ENCODE assay signal across 9 cellular contexts in the genomic region with DNA sequence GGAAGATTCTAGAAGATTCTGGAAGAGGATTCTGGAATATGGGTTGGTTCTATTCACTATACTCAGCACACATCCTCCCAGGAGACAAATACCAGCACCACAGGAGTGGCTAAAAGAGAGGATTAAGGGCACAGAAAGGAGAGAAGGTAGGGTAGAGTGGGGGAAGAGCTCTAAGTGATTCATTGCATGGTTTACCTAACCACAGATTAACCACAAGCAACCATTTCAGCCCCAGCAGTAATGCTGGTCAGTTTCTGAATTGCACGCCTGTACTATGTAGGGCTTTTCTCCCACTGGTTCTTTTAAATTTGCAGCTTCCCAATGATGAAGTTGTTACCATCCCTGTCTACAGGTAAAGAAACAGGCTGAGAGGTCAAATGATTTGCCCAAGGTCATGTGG.
DNase-seq lines count a peak whose midpoint lies in the region; ATAC-seq and TF ChIP-seq lines count a peak whose summit lies in the region.
"Had no signal": no experiment of that assay in that cellular context is flagged by ENCODE, and none has a peak within 500 bp of the region (broad histone marks: within the 10 kb centered on the region; RNA-seq: fewer than 3 reads in every experiment).

No MANE protein-coding gene starts in this region.

- POLR2A ChIA-PET in T-cell (lab: Charles Lee) = no interaction called here

- CTCF ChIA-PET in mammary epithelial cell (lab: Charles Lee; ENCODE audit: low non-redundant PET) = interaction anchor here (0.7 kb wide), 1 partner anchor 88 kb away, joined by 6 read pairs; no protein-coding TSS in a partner anchor
- CTCF ChIA-PET in T-cell (lab: Charles Lee) = no interaction called here

- no peaks in the 10 kb centered on the region for H3K4me1 Mint-ChIP-seq in T-cell

- dilution Hi-C loops in mammary epithelial cell (cut with HindIII; ENCODE audit: low sequenced_read_pairs) = no loop called here

- peak overlapping the region; percentile 18 for H3K4me2 ChIP-seq in mammary epithelial cell (ENCODE audit: insufficient read depth, low read depth, low read length)

- H3K9ac ChIP-seq in mammary epithelial cell (ENCODE audit: insufficient read depth, low read length) = no peak overlapping the region
- H3K9ac ChIP-seq in colonic mucosa (ENCODE audit: low read depth in 2 of 2, low read length in 2 of 2) = no peak overlapping the region

- H3K79me2 ChIP-seq in mammary epithelial cell (ENCODE audit: insufficient read depth, low read length) = no peaks in the 10 kb centered on the region

- peaks cover 27 to 40% of the 10 kb centered on the region in 2 donors for H3K27me3 Mint-ChIP-seq in T-cell

- 0% methylated on average over 1 of the region's 1 CpG for WGBS in mammary epithelial cell (ENCODE audit: low coverage, missing lambda C conversion rate)

- H3K27me3 ChIP-seq in mammary epithelial cell (ENCODE audit: insufficient read depth, low read length) = peaks cover 4% of the 10 kb centered on the region
- H3K27me3 ChIP-seq in colonic mucosa = no peaks in the 10 kb centered on the region

- intact Hi-C loops in mammary epithelial cell (cut with micrococcal nuclease) = loop anchor here (5.0 kb wide), 2 partner anchors 185 kb away; no protein-coding TSS in a partner anchor
- intact Hi-C loops in colonic mucosa (cut with DNase I) = no loop called here

- peak; percentile 72 for ATAC-seq in GM19438 (IDR thresholded peaks at IDR 0.05; ENCODE audit: low read depth, unreplicated experiment)
- ATAC-seq in HG03558 (IDR thresholded peaks at IDR 0.05; ENCODE audit: extremely low read depth, unreplicated experiment) = peak; percentile 82
- no peak for ATAC-seq in T-cell (replicated peaks in 1 of 4)

- no peaks in the 10 kb centered on the region for H3K9me3 Mint-ChIP-seq in T-cell

- no peaks in the 10 kb centered on the region for H3K36me3 Mint-ChIP-seq in T-cell

- H4K20me1 ChIP-seq in mammary epithelial cell (ENCODE audit: insufficient read depth, low read length) = no peaks in the 10 kb centered on the region

- TF ChIP-seq CTCF in AG10803 (conservative IDR thresholded peaks at IDR 0.05; ENCODE audit: low read length) = peak; percentile 49
- TF ChIP-seq CTCF in mammary epithelial cell (conservative IDR thresholded peaks at IDR 0.05 in 1 of 2, IDR thresholded peaks at IDR 0.05 in 1 of 2; ENCODE audit: extremely low read depth in 1 of 2, insufficient read depth in 1 of 2, low read depth in 1 of 2, low read length in 2 of 2) = peak; percentile 34 to 44
- TF ChIP-seq CTCF in colonic mucosa (IDR thresholded peaks at IDR 0.05) = no peak

- H3K4me3 ChIP-seq in AG10803 (ENCODE audit: low read length) = no peak overlapping the region
- H3K4me3 ChIP-seq in mammary epithelial cell (replicated peaks in 1 of 3; ENCODE audit: insufficient read depth in 1 of 3, low read depth in 2 of 3, low read length in 3 of 3) = no peak overlapping the region
- H3K4me3 ChIP-seq in colonic mucosa = no peak overlapping the region

- in situ Hi-C loops in mammary epithelial cell (cut with MboI; ENCODE audit: low sequenced_read_pairs in 2 of 2) = no loop called here

- H3K4me3 Mint-ChIP-seq in T-cell = no peak overlapping the region

- H3K27ac Mint-ChIP-seq in T-cell = no peak overlapping the region

- peak; percentile 79 for DNase-seq in AG10803 (ENCODE audit: low read depth)
- DNase-seq in mammary epithelial cell = peak; percentile 84
- DNase-seq in colonic mucosa = no peak
- no peak for DNase-seq in activated CD4-positive, alpha-beta T cell treated with anti-CD3 and anti-CD28 coated beads, Interleukin-2, amount 50 U/mL, for 48 hours
- no peak for DNase-seq in T-cell
- DNase-seq in DMS 273 treated with DMSO at 0.1 percent for 48 hours (lab: John Stamatoyannopoulos, UW) = no peak
- DNase-seq: NCI-H2081 treated with DMSO at 0.1 percent for 48 hours had no signal

- no peaks in the 10 kb centered on the region for H3K9me3 ChIP-seq in mammary epithelial cell (replicated peaks; ENCODE audit: insufficient read depth, low read length)
- no peaks in the 10 kb centered on the region for H3K9me3 ChIP-seq in colonic mucosa

- no peak overlapping the region for H3K27ac ChIP-seq in mammary epithelial cell (ENCODE audit: insufficient read depth, low read depth, low read length)
- H3K27ac ChIP-seq in colonic mucosa = no peak overlapping the region

- no TSS peak for BruUV-seq in mammary epithelial cell (replicated peaks; lab: Mats Ljungman, UMichigan)

- H3K4me1 ChIP-seq in mammary epithelial cell (ENCODE audit: insufficient read depth, low read length) (peaks cover 32% of the 10 kb centered on the region), colonic mucosa (no peaks in the 10 kb centered on the region)

- no peak overlapping the region for H2AFZ ChIP-seq in mammary epithelial cell (ENCODE audit: low read depth, low read length)

- H3K36me3 ChIP-seq in mammary epithelial cell (ENCODE audit: insufficient read depth, low read length) (no peaks in the 10 kb centered on the region), colonic mucosa (no peaks in the 10 kb centered on the region)

Comparison
In these comparisons a context has a peak if more than half of its experiments do, and no peak if none do; other contexts are left out.
1. DNase-seq: peak in AG10803 (single experiment) and mammary epithelial cell (single experiment); none in colonic mucosa (single experiment), activated CD4-positive, alpha-beta T cell treated with anti-CD3 and anti-CD28 coated beads, Interleukin-2, amount 50 U/mL, for 48 hours (0 of 2), T-cell (0 of 34) and DMS 273 treated with DMSO at 0.1 percent for 48 hours (single experiment).
2. ATAC-seq: peak in GM19438 (single experiment) and HG03558 (single experiment); none in T-cell (0 of 4).